In genomic region chr7:92245487-92246362, GRCh38 we compare ENCODE assay signal across 8 cellular contexts. TPM values are rescaled to one million over a fixed set of nuclear protein-coding genes. Genes with fewer than 3 reads are reported as not detected.
DNase-seq lines count a peak whose midpoint lies in the region; ATAC-seq and TF ChIP-seq lines count a peak whose summit lies in the region.

TSS of gene ANKIB1 (plus strand) at chr7:92245974. CDS start at chr7:92294979, 49,005 bp downstream.
TSS of gene KRIT1 (minus strand) at chr7:92245914. CDS start at chr7:92242135, 3,779 bp downstream.

- peak within 1 kb of the TSS; percentile 89 for H3K4me2 ChIP-seq in mammary epithelial cell (ENCODE audit: insufficient read depth, low read depth, low read length)

- peaks cover 82% of the 10 kb centered on the region for H3K79me2 ChIP-seq in mammary epithelial cell (ENCODE audit: insufficient read depth, low read length)

- TF ChIP-seq CTCF in AG04449 (IDR thresholded peaks at IDR 0.05; ENCODE audit: insufficient read depth, low read length, missing control alignments) (no peak), WERI-Rb-1 (IDR thresholded peaks at IDR 0.05; ENCODE audit: low read depth, low read length) (peak; percentile 34; the same call in 1 of the 2 replicates), mammary epithelial cell (conservative IDR thresholded peaks at IDR 0.05 in 1 of 2, IDR thresholded peaks at IDR 0.05 in 1 of 2; ENCODE audit: extremely low read depth in 1 of 2, insufficient read depth in 1 of 2, low read depth in 1 of 2, low read length in 2 of 2) (peak in 1 of 2 donors; percentile 12), spleen (IDR thresholded peaks at IDR 0.05 in 8 of 11, conservative IDR thresholded peaks at IDR 0.05 in 3 of 11) (peak in 6 of 11 experiments; percentile 16 to 39 (median 27))

- H3K9me3 ChIP-seq in WERI-Rb-1 (ENCODE audit: severe bottlenecking) (no peaks in the 10 kb centered on the region), mammary epithelial cell (replicated peaks; ENCODE audit: insufficient read depth, low read length) (no peaks in the 10 kb centered on the region), spleen (no peaks in the 10 kb centered on the region)

- intact Hi-C loops in mammary epithelial cell (cut with micrococcal nuclease): loop anchor here (2.0 to 10.0 kb wide), 4 partner anchors 67 to 159 kb away; partner anchors contain the start of gene CYP51A1
- intact Hi-C loops in spleen (cut with DNase I; ENCODE audit: low total_unique reads): no loop called here

- TSS peak; percentile 12 for BruUV-seq in mammary epithelial cell (replicated peaks; lab: Mats Ljungman, UMichigan)

- H3K36me3 ChIP-seq in WERI-Rb-1 (peaks cover 6% of the 10 kb centered on the region), mammary epithelial cell (ENCODE audit: insufficient read depth, low read length) (peaks cover 4% of the 10 kb centered on the region), spleen (peaks cover 0 to 20% (median 6%) of the 10 kb centered on the region in 6 donors)

- DNase-seq in AG04449 (ENCODE audit: low read depth, low spot score) (no peak), NCI-H2196 treated with DMSO at 0.1 percent for 48 hours (lab: John Stamatoyannopoulos, UW; ENCODE audit: unreplicated experiment) (peak; percentile 93), WERI-Rb-1 (peak; percentile 93), mammary epithelial cell (peak; percentile 81), iPS-NIHi11 (ENCODE audit: low spot score) (peak; percentile 88), spleen (peak; percentile 97)

- H3K4me3 ChIP-seq in AG04449 (ENCODE audit: low read depth, low read length): peak within 1 kb of the TSS; percentile 82
- H3K4me3 ChIP-seq in WERI-Rb-1 (ENCODE audit: low read depth, low read length): peak within 1 kb of the TSS; percentile 87
- H3K4me3 ChIP-seq in mammary epithelial cell (replicated peaks in 1 of 3; ENCODE audit: insufficient read depth in 1 of 3, low read depth in 2 of 3, low read length in 3 of 3): peak within 1 kb of the TSS; percentile 82 to 88 (median 88)
- H3K4me3 ChIP-seq in spleen: peak within 1 kb of the TSS; percentile 74 to 99 (median 94)

- peak; percentile 62 for ATAC-seq in GM18870 (IDR thresholded peaks at IDR 0.05; ENCODE audit: unreplicated experiment)
- ATAC-seq in HG03135 (IDR thresholded peaks at IDR 0.05; ENCODE audit: unreplicated experiment): peak; percentile 73

- H3K4me1 ChIP-seq in mammary epithelial cell (ENCODE audit: insufficient read depth, low read length): peaks cover 4% of the 10 kb centered on the region
- H3K4me1 ChIP-seq in spleen: peaks cover 26 to 71% (median 45%) of the 10 kb centered on the region in 6 donors

- WGBS in mammary epithelial cell (ENCODE audit: low coverage, missing lambda C conversion rate): 2% methylated on average over 22 of the region's 72 CpGs
- 0 to 1% (median 0%) methylated on average over 46 to 71 of the region's 72 CpGs for WGBS in spleen, 5 donors

- in situ Hi-C loops in mammary epithelial cell (cut with MboI; ENCODE audit: low sequenced_read_pairs in 2 of 2): no loop called here

- peak within 1 kb of the TSS; percentile 91 for H2AFZ ChIP-seq in mammary epithelial cell (ENCODE audit: low read depth, low read length)

- dilution Hi-C loops in mammary epithelial cell (cut with HindIII; ENCODE audit: low sequenced_read_pairs): no loop called here

- H4K20me1 ChIP-seq in mammary epithelial cell (ENCODE audit: insufficient read depth, low read length): no peaks in the 10 kb centered on the region

- H3K27me3 ChIP-seq in WERI-Rb-1 (ENCODE audit: insufficient read depth, low read depth, severe bottlenecking) (no peaks in the 10 kb centered on the region), mammary epithelial cell (ENCODE audit: insufficient read depth, low read length) (no peaks in the 10 kb centered on the region), spleen (replicated peaks in 1 of 7) (no peaks in the 10 kb centered on the region)

- H3K9ac ChIP-seq in mammary epithelial cell (ENCODE audit: insufficient read depth, low read length): peak within 1 kb of the TSS; percentile 94

- POLR2A ChIA-PET in AG04449 (lab: Yijun Ruan, JAX): interaction anchor here (1.1 to 1.7 kb wide), 2 partner anchors 9 to 201 kb away, joined by 6 read pairs; partner anchors contain the start of gene GATAD1

- CTCF ChIA-PET in AG04449 (lab: Yijun Ruan, JAX): interaction anchor here (1.1 to 3.0 kb wide), 5 partner anchors 46 to 201 kb away, joined by 3 to 22 read pairs (median 6); partner anchors contain the start of genes GATAD1 and LRRD1
- CTCF ChIA-PET in mammary epithelial cell (lab: Charles Lee; ENCODE audit: low non-redundant PET): interaction anchor here (0.8 kb wide), 1 partner anchor 202 kb away, joined by 3 read pairs; the partner anchor contains the start of gene GATAD1

- peak in 1 of 3 donors; percentile 31 for TF ChIP-seq POLR2A in spleen (IDR thresholded peaks at IDR 0.05)

- peak within 1 kb of the TSS; percentile 89 for H3K27ac ChIP-seq in WERI-Rb-1
- peak within 1 kb of the TSS; percentile 81 for H3K27ac ChIP-seq in mammary epithelial cell (ENCODE audit: insufficient read depth, low read depth, low read length)
- H3K27ac ChIP-seq in spleen: peak within 1 kb of the TSS; percentile 88 to 94 (median 91)

RNA-seq across cellular contexts. Expression of gene ANKIB1, which starts in this region (rescaled TPM):
- total RNA-seq in mammary epithelial cell (10 to 100 TPM; 57.3 to 61.2 TPM), spleen (10 to 100 TPM; 30.5 to 75.3 (median 49.8) TPM)
- polyA plus RNA-seq in mammary epithelial cell (22.3 TPM), spleen (10 to 100 TPM in 1 of 3 donors, 1 to 10 TPM in 2; 9.0 to 10.5 (median 9.0) TPM)
- 42.6 TPM for polyA minus RNA-seq in mammary epithelial cell

RNA-seq across cellular contexts. Expression of gene KRIT1, which starts in this region (rescaled TPM):
- total RNA-seq in mammary epithelial cell (10 to 100 TPM; 33.5 to 40.2 TPM), spleen (100 to 1,000 TPM in 3 of 7 donors, 10 to 100 TPM in 4; 47.2 to 131 (median 62.6) TPM)
- polyA plus RNA-seq in mammary epithelial cell (28.6 TPM), spleen (10 to 100 TPM; 13.7 to 19.6 (median 17.3) TPM)
- polyA minus RNA-seq in mammary epithelial cell: 28.0 TPM
